ENCODE assay signal across 20 cellular contexts in the genomic region with DNA sequence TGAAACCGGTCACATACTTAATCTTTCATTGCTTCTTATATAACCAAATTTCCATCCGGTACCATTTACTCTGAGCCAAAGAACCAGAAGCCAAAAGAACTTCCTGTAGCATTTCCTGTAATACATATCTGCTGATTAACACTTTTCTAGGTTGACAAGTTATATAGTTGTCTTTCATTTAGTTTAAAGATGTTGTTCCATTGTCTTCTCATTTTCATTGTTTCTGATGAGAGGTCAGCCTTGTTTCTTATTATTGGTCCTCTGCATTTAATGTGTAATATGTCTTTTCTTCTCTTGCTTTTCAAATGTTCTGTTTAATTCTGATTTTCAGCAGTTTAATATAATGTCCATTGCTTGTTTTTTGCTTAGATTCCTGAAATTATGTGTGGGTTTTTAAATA.
DNase-seq lines count a peak whose midpoint lies in the region; ATAC-seq, FAIRE-seq and TF ChIP-seq lines count a peak whose summit lies in the region.
"Had no signal": no experiment of that assay in that cellular context is flagged by ENCODE, and none has a peak within 500 bp of the region (broad histone marks: within the 10 kb centered on the region; RNA-seq: fewer than 3 reads in every experiment).

No MANE protein-coding gene starts in this region.

- BruUV-seq in HepG2 (replicated peaks; lab: Mats Ljungman, UMichigan), result no TSS peak

- H3K4me1 Mint-ChIP-seq in astrocyte (ENCODE audit: low read depth, unreplicated experiment), result no peaks in the 10 kb centered on the region

- in situ Hi-C loops in HepG2 (cut with HindIII; ENCODE audit: extremely low pct_ligation_motif_present, low pct_unique_long_range_greater_than_20kb), result loop anchor here (10.0 kb wide), 1 partner anchor 211 kb away; a partner anchor contains a TSS

- no peak overlapping the region for H3K27ac ChIP-seq in HepG2 (ENCODE audit: extremely low read length, insufficient read depth, low read length)
- H3K27ac ChIP-seq in right lobe of liver, result no peak overlapping the region
- H3K27ac ChIP-seq in astrocyte (ENCODE audit: low read depth, low read length), result no peak overlapping the region
- H3K27ac ChIP-seq: 22Rv1; A549; BLaER1 treated with 17β-estradiol and CSF1 and Interleukin-3, amounts not matched to agents 10 nM and 100 nM; C4-2B had no signal

- FAIRE-seq in HepG2 (lab: Jason Lieb, UNC), result no peak
- peak; percentile 49 for FAIRE-seq in astrocyte (lab: Jason Lieb, UNC)
- FAIRE-seq: A549, D721Med, GM12891, GM19239 had no signal

- peaks cover 22% of the 10 kb centered on the region for H3K4me1 ChIP-seq in HepG2 (ENCODE audit: insufficient read depth, low read length)
- no peaks in the 10 kb centered on the region for H3K4me1 ChIP-seq in right lobe of liver
- peaks cover 8% of the 10 kb centered on the region for H3K4me1 ChIP-seq in astrocyte (ENCODE audit: insufficient read depth, low read length)
- H3K4me1 ChIP-seq: A549; BLaER1 treated with 17β-estradiol and CSF1 and Interleukin-3, amounts not matched to agents 10 nM and 100 nM; Caco-2 had no signal

- H3K27me3 ChIP-seq in HepG2 (ENCODE audit: control insufficient read depth in 1 of 2, insufficient read depth in 2 of 2, low read length in 2 of 2) (no peaks in the 10 kb centered on the region), right lobe of liver (no peaks in the 10 kb centered on the region), astrocyte (ENCODE audit: insufficient read depth, low read length) (no peaks in the 10 kb centered on the region)
- H3K27me3 ChIP-seq: BLaER1 treated with 17β-estradiol and CSF1 and Interleukin-3, amounts not matched to agents 10 nM and 100 nM had no signal

- POLR2A ChIA-PET in HepG2 (lab: Yijun Ruan, JAX), result no interaction called here

- no peak for TF ChIP-seq EP300 in HepG2 (IDR thresholded peaks at IDR 0.05; ENCODE audit: low read depth in 2 of 2, low read length in 2 of 2)
- TF ChIP-seq EP300 in HepG2 (CRISPR knock-in tag; IDR thresholded peaks at IDR 0.05; ENCODE audit: borderline replicate concordance), result no peak

- TF ChIP-seq CTCF in HepG2 (CRISPR knock-in tag; IDR thresholded peaks at IDR 0.05) (no peak), right lobe of liver (IDR thresholded peaks at IDR 0.05) (no peak), astrocyte (IDR thresholded peaks at IDR 0.05; ENCODE audit: insufficient read depth, low read depth, low read length) (no peak)

- H3K9me3 Mint-ChIP-seq in astrocyte (ENCODE audit: unreplicated experiment), result peaks cover 9% of the 10 kb centered on the region
- H3K9me3 Mint-ChIP-seq: CD8-positive, alpha-beta T cell had no signal

- intact Hi-C loops in HepG2 (cut with micrococcal nuclease; ENCODE audit: unreplicated experiment) (no loop called here), right lobe of liver (cut with DNase I) (no loop called here)

- TF ChIP-seq POLR2A in HepG2 (IDR thresholded peaks at IDR 0.05; ENCODE audit: insufficient read depth in 1 of 2, low read depth in 2 of 2, low read length in 2 of 2) (no peak), right lobe of liver (IDR thresholded peaks at IDR 0.05) (no peak)

- no peak overlapping the region for H3K4me3 Mint-ChIP-seq in astrocyte (ENCODE audit: unreplicated experiment)
- H3K4me3 Mint-ChIP-seq: B cell; CD4-positive, alpha-beta T cell; CD8-positive, alpha-beta T cell had no signal

- 0 out of 2 replicates have a peak, but pooled peaks cover 3% of the 10 kb centered on the region for H3K9me3 ChIP-seq in HepG2 (ENCODE audit: low read length)
- H3K9me3 ChIP-seq in right lobe of liver, result no peaks in the 10 kb centered on the region
- no peaks in the 10 kb centered on the region for H3K9me3 ChIP-seq in astrocyte (ENCODE audit: insufficient read depth, low read depth, low read length)
- H3K9me3 ChIP-seq: A549, Caco-2 had no signal

- H3K4me2 ChIP-seq in HepG2 (ENCODE audit: low read depth, low read length), result no peak overlapping the region
- H3K4me2 ChIP-seq in astrocyte (ENCODE audit: low read length), result no peak overlapping the region
- H3K4me2 ChIP-seq: A549; BLaER1 treated with 17β-estradiol and CSF1 and Interleukin-3, amounts not matched to agents 10 nM and 100 nM had no signal

- no peaks in the 10 kb centered on the region for H3K27me3 Mint-ChIP-seq in astrocyte (ENCODE audit: low read depth, unreplicated experiment)
- H3K27me3 Mint-ChIP-seq: B cell had no signal

- H3K36me3 ChIP-seq in HepG2 (replicated peaks in 1 of 2; ENCODE audit: control insufficient read depth in 1 of 2, insufficient read depth in 2 of 2, low read length in 2 of 2) (no peaks in the 10 kb centered on the region), right lobe of liver (no peaks in the 10 kb centered on the region), astrocyte (ENCODE audit: insufficient read depth, low read length) (no peaks in the 10 kb centered on the region)

- CTCF ChIA-PET in HepG2 (lab: Yijun Ruan, JAX; ENCODE audit: low intra/inter-chr PET ratio, low total read pairs), result no interaction called here

- H4K20me1 ChIP-seq in HepG2 (ENCODE audit: insufficient read depth, low read length) (no peaks in the 10 kb centered on the region), astrocyte (ENCODE audit: insufficient read depth, low read length) (no peaks in the 10 kb centered on the region)
- H4K20me1 ChIP-seq: BLaER1 treated with 17β-estradiol and CSF1 and Interleukin-3, amounts not matched to agents 10 nM and 100 nM had no signal

- no peak overlapping the region for H2AFZ ChIP-seq in HepG2 (ENCODE audit: low read length)
- no peak overlapping the region for H2AFZ ChIP-seq in astrocyte (ENCODE audit: low read depth, low read length)

- TF ChIP-seq RAD21 in HepG2 (CRISPR knock-in tag; IDR thresholded peaks at IDR 0.05), result no peak

- DNase-seq in HepG2 (ENCODE audit: low spot score) (no peak), right lobe of liver (no peak), astrocyte (ENCODE audit: low read depth) (no peak), UCSD-AML1 (lab: John Stamatoyannopoulos, UW; ENCODE audit: unreplicated experiment) (no peak)
- DNase-seq: AML-193; Caco-2; Calu3; CD4-positive, alpha-beta T cell; CD8-positive, alpha-beta T cell; DMS79 treated with DMSO at 0.1 percent for 48 hours; GF-D8 had no signal

- H3K4me3 ChIP-seq in HepG2 (replicated peaks in 1 of 3; ENCODE audit: insufficient read depth in 1 of 3, low read depth in 2 of 3, low read length in 3 of 3) (no peak overlapping the region), right lobe of liver (no peak overlapping the region), astrocyte (ENCODE audit: insufficient read depth, low read depth, low read length) (no peak overlapping the region)
- H3K4me3 ChIP-seq: A549; BLaER1 treated with 17β-estradiol and CSF1 and Interleukin-3, amounts not matched to agents 10 nM and 100 nM had no signal

- no peak overlapping the region for H3K27ac Mint-ChIP-seq in astrocyte (ENCODE audit: unreplicated experiment)
- H3K27ac Mint-ChIP-seq: B cell; CD4-positive, alpha-beta T cell; CD8-positive, alpha-beta T cell had no signal

- H3K36me3 Mint-ChIP-seq in astrocyte (ENCODE audit: low read depth, unreplicated experiment), result no peaks in the 10 kb centered on the region
- H3K36me3 Mint-ChIP-seq: CD8-positive, alpha-beta T cell had no signal

- H3K9ac ChIP-seq in HepG2 (ENCODE audit: insufficient read depth, low read depth, low read length) (no peak overlapping the region), astrocyte (ENCODE audit: low read length) (no peak overlapping the region)
- H3K9ac ChIP-seq: BLaER1 treated with 17β-estradiol and CSF1 and Interleukin-3, amounts not matched to agents 10 nM and 100 nM had no signal

- 73% methylated on average over 2 of the region's 2 CpGs for WGBS in HepG2 (ENCODE audit: low lambda C conversion rate)
- WGBS in right lobe of liver (ENCODE audit: insufficient coverage, low coverage, low lambda C conversion rate, missing lambda C conversion rate), result 58% methylated on average over 2 of the region's 2 CpGs

- H3K79me2 ChIP-seq in HepG2 (ENCODE audit: insufficient read depth, low read length), result no peaks in the 10 kb centered on the region
- H3K79me2 ChIP-seq in astrocyte (ENCODE audit: insufficient read depth, low read length), result no peaks in the 10 kb centered on the region

- no peak for ATAC-seq in HepG2
- ATAC-seq in right lobe of liver, result no peak
- no peak for ATAC-seq in HG03571 (IDR thresholded peaks at IDR 0.05; ENCODE audit: unreplicated experiment)
- ATAC-seq: A549; CD8-positive, alpha-beta T cell had no signal

TF ChIP-seq in HepG2, 621 proteins besides CTCF, POLR2A, EP300 and RAD21:
- TF ChIP-seq KDM3A (CRISPR knock-in tag; IDR thresholded peaks at IDR 0.05; ENCODE audit: low read depth), result no peak
- TF ChIP-seq ZNF317 (CRISPR knock-in tag; IDR thresholded peaks at IDR 0.05), result peak; percentile 89
